In the genomic region with DNA sequence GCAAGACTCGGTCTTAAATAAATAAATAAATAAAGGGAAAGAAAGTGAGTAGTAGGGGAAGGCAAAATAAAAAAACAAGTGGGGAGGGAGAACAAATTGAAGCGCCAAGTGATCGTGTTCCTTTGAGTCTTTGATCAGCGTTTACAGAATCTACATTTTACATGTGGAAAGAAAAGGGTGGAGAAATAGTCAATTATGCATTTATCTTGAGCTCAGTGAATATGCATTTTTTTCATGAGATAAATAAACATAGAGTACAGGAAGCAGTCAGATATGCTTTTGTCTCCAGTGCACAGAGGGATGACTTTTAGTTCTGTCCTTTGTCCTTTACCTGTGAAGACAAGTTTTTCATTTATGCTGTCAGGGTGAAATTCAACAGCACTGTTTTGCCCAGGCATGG, we compare ENCODE assay signal across 1 cellular context.
TF ChIP-seq lines count a peak whose summit lies in the region.

No MANE protein-coding gene starts in this region.

TF ChIP-seq in HepG2, 621 proteins besides CTCF, POLR2A, EP300 and RAD21 (continued from another document):
- TF ChIP-seq, protein P1, sequence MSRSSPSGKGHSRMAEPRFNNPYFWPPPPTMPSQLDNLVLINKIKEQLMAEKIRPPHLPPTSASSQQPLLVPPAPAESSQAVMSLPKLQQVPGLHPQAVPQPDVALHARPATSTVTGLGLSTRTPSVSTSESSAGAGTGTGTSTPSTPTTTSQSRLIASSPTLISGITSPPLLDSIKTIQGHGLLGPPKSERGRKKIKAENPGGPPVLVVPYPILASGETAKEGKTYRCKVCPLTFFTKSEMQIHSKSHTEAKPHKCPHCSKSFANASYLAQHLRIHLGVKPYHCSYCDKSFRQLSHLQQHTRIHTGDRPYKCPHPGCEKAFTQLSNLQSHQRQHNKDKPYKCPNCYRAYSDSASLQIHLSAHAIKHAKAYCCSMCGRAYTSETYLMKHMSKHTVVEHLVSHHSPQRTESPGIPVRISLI (CRISPR knock-in tag; IDR thresholded peaks at IDR 0.05; ENCODE audit: borderline replicate concordance): 0 out of 2 replicates have a peak, but pooled peaks have one; percentile 28
- TF ChIP-seq ZNF7 (CRISPR knock-in tag; IDR thresholded peaks at IDR 0.05): 0 out of 2 replicates have a peak, but pooled peaks have one; percentile 6
- TF ChIP-seq THYN1 (CRISPR knock-in tag; IDR thresholded peaks at IDR 0.05; ENCODE audit: borderline replicate concordance, low read depth): no peak
- TF ChIP-seq SP5 (CRISPR knock-in tag; IDR thresholded peaks at IDR 0.05; ENCODE audit: borderline replicate concordance, low read depth): no peak
- 0 out of 2 replicates have a peak, but pooled peaks have one; percentile 17 for TF ChIP-seq SALL1 (CRISPR knock-in tag; IDR thresholded peaks at IDR 0.05)
